Comparison of ENCODE assay signal across 29 cellular contexts in the genomic region with DNA sequence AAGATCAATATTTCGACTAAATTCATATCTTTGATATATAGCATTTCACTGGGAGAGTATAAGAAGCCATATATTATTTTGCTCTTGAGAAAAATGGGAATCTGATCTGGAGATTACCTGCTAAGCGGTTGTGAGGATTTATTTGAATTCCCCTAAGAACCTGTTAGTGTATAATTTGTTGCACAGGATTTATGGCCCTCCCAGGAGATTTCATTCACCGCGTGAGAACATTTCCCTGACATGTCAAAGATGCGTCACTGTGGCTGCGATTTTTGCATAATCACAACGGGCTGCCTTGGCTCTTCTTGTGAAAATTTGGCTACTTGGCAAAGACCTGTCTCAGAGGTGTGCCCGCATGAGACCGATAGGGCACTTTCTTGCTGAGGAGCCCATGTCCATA.
DNase-seq lines count a peak whose midpoint lies in the region; ATAC-seq and TF ChIP-seq lines count a peak whose summit lies in the region.
"Had no signal": no experiment of that assay in that cellular context is flagged by ENCODE, and none has a peak within 500 bp of the region (broad histone marks: within the 10 kb centered on the region; RNA-seq: fewer than 3 reads in every experiment).

No MANE protein-coding gene starts in this region.

- peak overlapping the region; percentile 8 to 51 (median 38) for H3K27ac Mint-ChIP-seq in nephron
- H3K27ac Mint-ChIP-seq: activated CD8-positive, alpha-beta T cell treated with anti-CD3 and anti-CD28 coated beads, Interleukin-2, amount 10 ng/mL, durations not matched to agents 7 days and 5 days; activated naive CD8-positive, alpha-beta T cell treated with anti-CD3 and anti-CD28 coated beads, Interleukin-2, amount 50 U/mL, for 24 hours; naive B cell had no signal

- H4K20me1 ChIP-seq in Karpas-422 (ENCODE audit: insufficient read depth, low read depth, low read length) (no peaks in the 10 kb centered on the region), MM.1S (ENCODE audit: insufficient read depth, low read length) (no peaks in the 10 kb centered on the region)

- H3K9ac ChIP-seq in Karpas-422 (ENCODE audit: low read length): peak overlapping the region; percentile 74
- H3K9ac ChIP-seq in MM.1S (ENCODE audit: low read length): no peak overlapping the region

- no peak overlapping the region for H3K4me3 Mint-ChIP-seq in nephron
- H3K4me3 Mint-ChIP-seq: activated CD8-positive, alpha-beta T cell treated with anti-CD3 and anti-CD28 coated beads, Interleukin-2, amount 10 ng/mL, durations not matched to agents 7 days and 5 days; activated naive CD8-positive, alpha-beta T cell treated with anti-CD3 and anti-CD28 coated beads, Interleukin-2, amount 50 U/mL, for 24 hours; naive B cell had no signal

- H3K27me3 Mint-ChIP-seq in nephron (ENCODE audit: low read depth): peaks cover 27% of the 10 kb centered on the region

- H3K9me3 Mint-ChIP-seq in nephron: no peaks in the 10 kb centered on the region
- H3K9me3 Mint-ChIP-seq: activated naive CD8-positive, alpha-beta T cell treated with anti-CD3 and anti-CD28 coated beads, Interleukin-2, amount 50 U/mL, for 24 hours had no signal

- peak in 2 of 3 experiments; percentile 5 to 74 for DNase-seq in NCI-H1417 (lab: John Stamatoyannopoulos, UW)
- no peak for DNase-seq in NCI-H1417 treated with DMSO at 0.1 percent for 48 hours (lab: John Stamatoyannopoulos, UW)
- peak; percentile 99 for DNase-seq in Karpas-422
- DNase-seq in NCI-H69 (lab: John Stamatoyannopoulos, UW): peak; percentile 66
- no peak for DNase-seq in central memory CD4-positive, alpha-beta T cell
- no peak for DNase-seq in Right ventricle myocardium superior
- DNase-seq in MM.1S: no peak
- DNase-seq: activated CD8-positive, alpha-beta T cell treated with anti-CD3 and anti-CD28 coated beads, Interleukin-2, amount 10 ng/mL, durations not matched to agents 7 days and 5 days; activated gamma-delta T cell; activated naive CD8-positive, alpha-beta T cell treated with anti-CD3 and anti-CD28 coated beads, Interleukin-2, amount 50 U/mL, for 24 hours; activated T-cell treated with anti-CD3 and anti-CD28 coated beads for 4 hours; AML-193; body of pancreas; heart right ventricle; KG1; left colon; naive B cell; NCI-H1105; NCI-H774; SIG-M5; stimulated activated CD4-positive, alpha-beta T cell treated with anti-CD3 and anti-CD28 coated beads, Interleukin-2, amount 100 ng/mL, for 24 hours; substantia nigra; upper lobe of left lung had no signal

- no peaks in the 10 kb centered on the region for H3K36me3 Mint-ChIP-seq in nephron (ENCODE audit: low read depth)
- H3K36me3 Mint-ChIP-seq: naive B cell had no signal

- no peak for TF ChIP-seq CTCF in nephron (IDR thresholded peaks at IDR 0.05; ENCODE audit: unreplicated experiment in 3 of 3)
- TF ChIP-seq CTCF in MM.1S (IDR thresholded peaks at IDR 0.05; ENCODE audit: low read length): no peak

- H3K36me3 ChIP-seq in Karpas-422 (ENCODE audit: insufficient read depth, low read length) (no peaks in the 10 kb centered on the region), MM.1S (replicated peaks; ENCODE audit: insufficient read depth, low read length) (no peaks in the 10 kb centered on the region)
- H3K36me3 ChIP-seq: heart right ventricle, upper lobe of left lung had no signal

- H2AFZ ChIP-seq in Karpas-422 (ENCODE audit: low read length): no peak overlapping the region
- H2AFZ ChIP-seq in MM.1S (ENCODE audit: low read length): no peak overlapping the region

- H3K27ac ChIP-seq in Karpas-422 (ENCODE audit: low read length) (peak overlapping the region; percentile 99), MM.1S (ENCODE audit: low read length) (no peak overlapping the region)
- H3K27ac ChIP-seq: 22Rv1, body of pancreas, epithelial cell of prostate, heart right ventricle, upper lobe of left lung had no signal

- H3K9me2 ChIP-seq in Karpas-422 (replicated peaks; ENCODE audit: insufficient read depth, low read length): no peaks in the 10 kb centered on the region
- no peaks in the 10 kb centered on the region for H3K9me2 ChIP-seq in MM.1S (replicated peaks; ENCODE audit: insufficient read depth, low read length)

- peaks cover 40% of the 10 kb centered on the region for H3K4me1 Mint-ChIP-seq in nephron
- H3K4me1 Mint-ChIP-seq: activated naive CD8-positive, alpha-beta T cell treated with anti-CD3 and anti-CD28 coated beads, Interleukin-2, amount 50 U/mL, for 24 hours; naive B cell had no signal

- no peaks in the 10 kb centered on the region for H3K79me2 ChIP-seq in Karpas-422 (ENCODE audit: low read length)
- H3K79me2 ChIP-seq in MM.1S (ENCODE audit: low read length): no peaks in the 10 kb centered on the region

- H3K4me1 ChIP-seq in Karpas-422 (ENCODE audit: low read length): peaks cover 92% of the 10 kb centered on the region
- H3K4me1 ChIP-seq in MM.1S (ENCODE audit: low read length): no peaks in the 10 kb centered on the region
- H3K4me1 ChIP-seq: body of pancreas, heart right ventricle, upper lobe of left lung had no signal

- H3K27me3 ChIP-seq in Karpas-422 (ENCODE audit: low read length) (no peaks in the 10 kb centered on the region), MM.1S (replicated peaks; ENCODE audit: insufficient read depth, low read length) (no peaks in the 10 kb centered on the region)
- H3K27me3 ChIP-seq: body of pancreas, upper lobe of left lung had no signal

- no peaks in the 10 kb centered on the region for H3K9me3 ChIP-seq in Karpas-422 (ENCODE audit: low read length)
- H3K9me3 ChIP-seq in MM.1S (replicated peaks; ENCODE audit: insufficient read depth, low read length): no peaks in the 10 kb centered on the region; the same call in 1 of the 2 replicates
- H3K9me3 ChIP-seq: heart right ventricle, upper lobe of left lung had no signal

- no peaks in the 10 kb centered on the region for H3F3A ChIP-seq in MM.1S (ENCODE audit: insufficient read depth, low read length)

- peak overlapping the region; percentile 64 for H3K4me2 ChIP-seq in Karpas-422 (ENCODE audit: low read depth, low read length, poor library complexity, severe bottlenecking)
- no peak overlapping the region for H3K4me2 ChIP-seq in MM.1S (ENCODE audit: low read depth, low read length)
- H3K4me2 ChIP-seq: smooth muscle cell had no signal

- ATAC-seq in Right ventricle myocardium superior (ENCODE audit: poor library complexity): no peak
- ATAC-seq: activated CD4-positive, CD25-positive, alpha-beta regulatory T cell treated with anti-CD3 and anti-CD28 coated beads, Interleukin-2, amount 50 U/mL, for 24 hours; activated CD8-positive, alpha-beta T cell treated with anti-CD3 and anti-CD28 coated beads, Interleukin-2, amount 10 ng/mL, durations not matched to agents 7 days and 5 days; activated naive CD8-positive, alpha-beta T cell treated with anti-CD3 and anti-CD28 coated beads, Interleukin-2, amount 50 U/mL, for 24 hours; body of pancreas; heart right ventricle; left colon; Panc1 had no signal

- H3K4me3 ChIP-seq in Karpas-422 (ENCODE audit: low read length) (peak overlapping the region; percentile 37), MM.1S (ENCODE audit: low read length) (no peak overlapping the region)
- H3K4me3 ChIP-seq: body of pancreas, heart right ventricle, smooth muscle cell, upper lobe of left lung had no signal

- intact Hi-C loops in Right ventricle myocardium superior (cut with DNase I): no loop called here

Comparison
In these comparisons a context has a peak if more than half of its experiments do, and no peak if none do; other contexts are left out.
1. DNase-seq: peak in NCI-H1417 (2 of 3), Karpas-422 (single experiment) and NCI-H69 (single experiment); none in NCI-H1417 treated with DMSO at 0.1 percent for 48 hours (single experiment), central memory CD4-positive, alpha-beta T cell (single experiment), Right ventricle myocardium superior (single experiment) and MM.1S (single experiment).